In the genomic region with DNA sequence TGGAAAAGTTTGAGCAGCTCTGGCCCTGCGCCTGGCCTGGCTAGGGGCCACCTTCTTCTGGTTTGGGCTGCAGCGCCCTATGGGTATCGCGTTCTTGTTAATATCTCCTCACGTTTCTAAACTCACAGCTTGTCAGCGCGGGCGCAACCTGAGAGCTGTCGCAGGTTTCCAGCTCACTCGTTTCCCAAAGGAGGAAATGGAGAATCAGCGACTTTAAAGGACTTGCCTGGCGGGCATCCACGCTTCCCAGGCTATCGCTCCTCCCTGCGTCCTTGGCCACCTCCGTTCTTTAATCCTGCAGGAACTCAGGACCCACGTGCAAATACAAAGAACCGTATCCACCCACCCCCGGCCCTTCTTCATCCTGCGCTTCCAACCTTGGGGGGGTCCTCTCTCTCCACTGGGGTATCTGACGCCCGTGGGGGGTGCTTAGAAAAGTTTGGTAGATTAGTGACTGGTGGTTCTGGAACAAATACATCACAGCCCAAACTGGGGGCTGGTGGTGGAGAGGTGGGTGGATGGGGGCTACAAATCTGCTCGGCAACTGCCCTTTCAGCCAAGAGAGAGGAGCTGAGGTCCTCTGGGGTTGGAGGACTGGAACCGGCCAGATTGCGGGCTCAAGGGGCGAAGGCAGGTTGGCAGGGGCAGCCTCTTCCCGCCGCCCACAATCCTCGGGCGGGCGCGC, we compare ENCODE assay signal across 8 cellular contexts. TPM values are rescaled to one million over a fixed set of nuclear protein-coding genes. Genes with fewer than 3 reads are reported as not detected.
DNase-seq lines count a peak whose midpoint lies in the region; ATAC-seq and TF ChIP-seq lines count a peak whose summit lies in the region.

No MANE protein-coding gene starts in this region.

- H3K36me3 Mint-ChIP-seq in mesothelial cell of epicardium, result peaks cover 1% of the 10 kb centered on the region

- H3K9me3 ChIP-seq in MG63, result no peaks in the 10 kb centered on the region
- H3K9me3 ChIP-seq in thoracic aorta, result no peaks in the 10 kb centered on the region

- peak overlapping the region; percentile 93 for H3K27ac ChIP-seq in epithelial cell of prostate
- peak overlapping the region in 1 of 2 donors; percentile 48 for H3K27ac ChIP-seq in thoracic aorta

- no peaks in the 10 kb centered on the region for H3K27me3 Mint-ChIP-seq in mesothelial cell of epicardium (ENCODE audit: low read depth)

- no peak for TF ChIP-seq CTCF in mesothelial cell of epicardium (IDR thresholded peaks at IDR 0.05; ENCODE audit: unreplicated experiment)
- TF ChIP-seq CTCF in thoracic aorta (IDR thresholded peaks at IDR 0.05), result no peak

- peaks cover 7 to 14% of the 10 kb centered on the region in 2 donors for H3K4me1 ChIP-seq in thoracic aorta (ENCODE audit: control insufficient read depth in 1 of 2, low read depth in 2 of 2)

- peak overlapping the region; percentile 89 for H3K4me3 ChIP-seq in MG63
- peak overlapping the region; percentile 71 for H3K4me3 ChIP-seq in thoracic aorta

- DNase-seq in DMS53 treated with DMSO at 0.1 percent for 48 hours (lab: John Stamatoyannopoulos, UW; ENCODE audit: unreplicated experiment), result peak; percentile 39
- peak; percentile 59 for DNase-seq in MG63
- peak; percentile 49 for DNase-seq in activated CD4-positive, alpha-beta T cell treated with anti-CD3 and anti-CD28 coated beads for 48 hours
- DNase-seq in epithelial cell of prostate (ENCODE audit: low read depth, low spot score), result no peak
- peak in 1 of 2 experiments; percentile 53 for DNase-seq in mesothelial cell of epicardium (ENCODE audit: low spot score in 2 of 2, unreplicated experiment in 2 of 2)
- DNase-seq in thoracic aorta (ENCODE audit: low spot score), result no peak
- no peak for DNase-seq in KG1 (lab: John Stamatoyannopoulos, UW)

- H3K27ac Mint-ChIP-seq in mesothelial cell of epicardium, result peak overlapping the region; percentile 91

- H3K4me3 Mint-ChIP-seq in mesothelial cell of epicardium, result peak overlapping the region; percentile 84

- H3K36me3 ChIP-seq in MG63, result peaks cover 15% of the 10 kb centered on the region
- no peaks in the 10 kb centered on the region for H3K36me3 ChIP-seq in thoracic aorta

- no peaks in the 10 kb centered on the region for H3K9me3 Mint-ChIP-seq in mesothelial cell of epicardium

- H3K27me3 ChIP-seq in MG63 (no peaks in the 10 kb centered on the region), thoracic aorta (replicated peaks; ENCODE audit: insufficient read depth) (no peaks in the 10 kb centered on the region)

- peaks cover 30% of the 10 kb centered on the region for H3K4me1 Mint-ChIP-seq in mesothelial cell of epicardium

- peak; percentile 11 for ATAC-seq in thoracic aorta (ENCODE audit: insufficient number of reproducible peaks, low FRiP score, low read depth)
- ATAC-seq in HG02885 (IDR thresholded peaks at IDR 0.05; ENCODE audit: poor library complexity, unreplicated experiment), result no peak

RNA-seq across cellular contexts. Expression of a gene that starts 0.6 kb away (rescaled TPM):
- 182 and 230 TPM in 2 replicates for total RNA-seq in MG63 (2014; rRNA removed; shearing (Covaris generic); ENCODE audit: low replicate concordance)
- total RNA-seq in mesothelial cell of epicardium (29.9 to 32.5 TPM (median 30.7 TPM) in 3 replicates), thoracic aorta (1 to 10 TPM; 1.6 to 1.9 TPM)

Comparison
In these comparisons a context has a peak if more than half of its experiments do, and no peak if none do; other contexts are left out.
1. DNase-seq: peak in DMS53 treated with DMSO at 0.1 percent for 48 hours (single experiment), MG63 (single experiment) and activated CD4-positive, alpha-beta T cell treated with anti-CD3 and anti-CD28 coated beads for 48 hours (single experiment); none in epithelial cell of prostate (single experiment), thoracic aorta (single experiment) and KG1 (single experiment).
2. RNA of a gene that starts 0.6 kb away (total RNA-seq): 182 to 230 TPM in MG63 and 29.9 to 32.5 TPM in mesothelial cell of epicardium; 1.6 to 1.9 TPM in thoracic aorta; every median in the first group is over 10 times any median in the second.